Comparison of ENCODE assay signal across 11 cellular contexts in the genomic region with DNA sequence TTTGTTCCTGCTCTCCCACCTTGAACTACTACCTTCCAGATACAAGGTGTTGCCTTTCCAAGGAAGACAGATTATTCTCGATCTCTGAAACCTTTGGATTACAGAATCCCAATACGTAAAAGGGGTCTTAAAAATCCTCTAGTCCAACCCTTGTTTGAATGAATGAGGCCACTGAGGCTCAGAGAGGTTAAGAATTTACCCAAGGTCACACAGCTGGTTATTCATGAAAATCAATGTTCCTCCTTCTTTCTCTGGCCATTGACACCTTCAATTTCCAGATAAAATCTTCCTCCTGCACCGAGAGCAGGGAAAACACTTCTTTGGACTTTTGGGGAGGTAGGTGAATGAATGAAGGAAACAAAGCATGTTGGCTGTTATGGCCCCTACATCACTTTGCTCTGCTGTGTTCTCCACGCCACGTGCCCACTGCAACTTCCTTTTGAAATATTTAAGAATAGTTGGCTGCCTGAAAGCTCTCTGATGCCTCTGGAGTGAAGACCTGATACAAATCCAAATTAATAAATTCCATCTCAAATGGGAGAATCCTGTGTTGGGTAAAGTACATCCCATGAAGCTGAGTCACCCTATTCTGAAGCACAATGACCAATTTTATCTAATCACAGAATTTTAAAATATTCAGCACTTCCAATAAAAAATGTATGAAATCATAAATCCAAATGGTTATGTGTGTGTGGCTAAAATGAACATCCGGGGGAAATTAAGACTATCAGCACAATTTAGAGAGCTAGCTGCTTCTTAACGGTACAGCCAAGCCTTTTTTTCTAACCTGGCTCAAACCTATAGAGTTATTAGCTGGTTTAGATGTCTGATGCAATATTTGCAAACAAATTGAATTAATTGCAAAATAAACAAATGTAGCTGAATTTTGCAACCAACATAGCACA. TPM values are rescaled to one million over a fixed set of nuclear protein-coding genes. Genes with fewer than 3 reads are reported as not detected.
DNase-seq lines count a peak whose midpoint lies in the region; ATAC-seq and TF ChIP-seq lines count a peak whose summit lies in the region.
"Had no signal": no experiment of that assay in that cellular context is flagged by ENCODE, and none has a peak within 500 bp of the region (broad histone marks: within the 10 kb centered on the region; RNA-seq: fewer than 3 reads in every experiment).

No MANE protein-coding gene starts in this region.

- TF ChIP-seq EP300 in sigmoid colon (IDR thresholded peaks at IDR 0.05): no peak

- intact Hi-C loops in PC-9 (cut with micrococcal nuclease; ENCODE audit: unreplicated experiment): no loop called here
- intact Hi-C loops in sigmoid colon (cut with DNase I): no loop called here

- peak overlapping the region; percentile 76 for H3K4me2 ChIP-seq in PC-9

- no peak overlapping the region for H2AFZ ChIP-seq in PC-9

- H3K27ac ChIP-seq in PC-9: peak overlapping the region; percentile 82
- peak overlapping the region; percentile 14 for H3K27ac ChIP-seq in epithelial cell of prostate
- H3K27ac ChIP-seq in sigmoid colon: peak overlapping the region; percentile 36 to 90 (median 88)

- H3K4me1 Mint-ChIP-seq in T-helper 2 cell treated with Interferon-gamma antibody and Interleukin-4, amounts not matched to agents 5 μg/mL and 100 μg/mL, for 36 hours (ENCODE audit: low read depth): peaks cover 2% of the 10 kb centered on the region

- peaks cover 60% of the 10 kb centered on the region for H3K4me1 ChIP-seq in PC-9 (replicated peaks; ENCODE audit: insufficient read depth)
- peaks cover 0 to 98% (median 94%) of the 10 kb centered on the region in 4 donors for H3K4me1 ChIP-seq in sigmoid colon

- H3K4me3 ChIP-seq in PC-9: no peak overlapping the region; the same call in 1 of the 2 replicates
- no peak overlapping the region for H3K4me3 ChIP-seq in sigmoid colon

- H3K9me3 ChIP-seq in PC-9 (ENCODE audit: insufficient read depth, low read depth): no peaks in the 10 kb centered on the region
- no peaks in the 10 kb centered on the region for H3K9me3 ChIP-seq in sigmoid colon

- peak; percentile 61 for DNase-seq in ELR (ENCODE audit: low read depth)
- peak in 1 of 2 experiments; percentile 66 for DNase-seq in PC-9
- no peak for DNase-seq in epithelial cell of prostate (ENCODE audit: low read depth, low spot score)
- no peak for DNase-seq in sigmoid colon
- DNase-seq in stimulated activated naive CD8-positive, alpha-beta T cell treated with anti-CD3 and anti-CD28 coated beads, Interleukin-15, Interleukin-2, amounts not matched to agents 100 U/mL and 50 U/mL, for 24 hours: no peak
- no peak for DNase-seq in T-helper 2 cell treated with Interferon-gamma antibody and Interleukin-4, amounts not matched to agents 5 μg/mL and 100 μg/mL, for 36 hours (ENCODE audit: low spot score)
- DNase-seq: NCI-H1092, small intestine, T-helper 9 cell had no signal

- no peak for ATAC-seq in stimulated activated naive CD8-positive, alpha-beta T cell treated with anti-CD3 and anti-CD28 coated beads, Interleukin-15, Interleukin-2, amounts not matched to agents 100 U/mL and 50 U/mL, for 24 hours
- ATAC-seq in HG03432 (IDR thresholded peaks at IDR 0.05; ENCODE audit: unreplicated experiment) (no peak), HG03045 (IDR thresholded peaks at IDR 0.05; ENCODE audit: unreplicated experiment) (no peak)

- H3K79me2 ChIP-seq in PC-9 (ENCODE audit: low read depth): peaks cover 86% of the 10 kb centered on the region

- CTCF ChIA-PET in PC-9 (lab: Charles Lee): interaction anchor here (0.8 kb wide), 1 partner anchor 133 kb away, joined by 3 read pairs; no protein-coding TSS in a partner anchor

- WGBS in sigmoid colon, 2 donors: 76 to 78% methylated on average over 7 of the region's 7 CpGs

- H3K36me3 ChIP-seq in PC-9 (ENCODE audit: low read depth) (no peaks in the 10 kb centered on the region), sigmoid colon (peaks cover 0 to 10% (median 2%) of the 10 kb centered on the region in 4 donors)

- H3K9me3 Mint-ChIP-seq in T-helper 2 cell treated with Interferon-gamma antibody and Interleukin-4, amounts not matched to agents 5 μg/mL and 100 μg/mL, for 36 hours: no peaks in the 10 kb centered on the region

- no peaks in the 10 kb centered on the region for H4K20me1 ChIP-seq in PC-9 (ENCODE audit: insufficient read depth)

- H3K4me3 Mint-ChIP-seq in T-helper 2 cell treated with Interferon-gamma antibody and Interleukin-4, amounts not matched to agents 5 μg/mL and 100 μg/mL, for 36 hours: no peak overlapping the region

- H3K27ac Mint-ChIP-seq in T-helper 2 cell treated with Interferon-gamma antibody and Interleukin-4, amounts not matched to agents 5 μg/mL and 100 μg/mL, for 36 hours: no peak overlapping the region

- POLR2A ChIA-PET in PC-9 (lab: Charles Lee; ENCODE audit: unreplicated experiment): no interaction called here

- no peak for TF ChIP-seq CTCF in PC-9 (conservative IDR thresholded peaks at IDR 0.05)
- no peak for TF ChIP-seq CTCF in sigmoid colon (IDR thresholded peaks at IDR 0.05)

- H3K9me2 ChIP-seq in PC-9 (ENCODE audit: insufficient read depth): no peaks in the 10 kb centered on the region

- no peak for TF ChIP-seq POLR2A in sigmoid colon (IDR thresholded peaks at IDR 0.05)

- H3K27me3 ChIP-seq in PC-9 (ENCODE audit: insufficient read depth, low read depth) (no peaks in the 10 kb centered on the region), sigmoid colon (no peaks in the 10 kb centered on the region)

- peaks cover 43% of the 10 kb centered on the region for H3F3A ChIP-seq in PC-9 (ENCODE audit: insufficient read depth, low read depth)

- BruUV-seq in PC-9 (replicated peaks; lab: Mats Ljungman, UMichigan): no TSS peak

- H3K36me3 Mint-ChIP-seq in T-helper 2 cell treated with Interferon-gamma antibody and Interleukin-4, amounts not matched to agents 5 μg/mL and 100 μg/mL, for 36 hours (ENCODE audit: low read depth): no peaks in the 10 kb centered on the region

- no peaks in the 10 kb centered on the region for H3K27me3 Mint-ChIP-seq in T-helper 2 cell treated with Interferon-gamma antibody and Interleukin-4, amounts not matched to agents 5 μg/mL and 100 μg/mL, for 36 hours (ENCODE audit: low read depth)

RNA-seq across cellular contexts. Expression of a gene that starts 7.3 kb away (rescaled TPM):
- total RNA-seq in PC-9 (2021) (166 and 171 TPM in 2 replicates), sigmoid colon (1,000 to 10,000 TPM in 1 of 4 donors, 100 to 1,000 TPM in 3; 637 to 1,443 (median 763) TPM)
- polyA plus RNA-seq in sigmoid colon: 10 to 100 TPM in 2 of 3 donors, 1 to 10 TPM in 1; 8.3 to 42.5 (median 10.8) TPM

Comparison
In these comparisons a context has a peak if more than half of its experiments do, and no peak if none do; other contexts are left out.
1. H3K27ac ChIP-seq: peak in every context shown above with its lines; median percentile 88 in sigmoid colon; 82 in PC-9; 14 in epithelial cell of prostate.